In genomic region chr19:57934820-57935665, GRCh38 we compare ENCODE assay signal across 8 cellular contexts. TPM values are rescaled to one million over a fixed set of nuclear protein-coding genes. Genes with fewer than 3 reads are reported as not detected.
DNase-seq lines count a peak whose midpoint lies in the region; ATAC-seq, FAIRE-seq and TF ChIP-seq lines count a peak whose summit lies in the region.

Gene ZNF418, minus strand, starts transcription at chr19:57935402. Its CDS starts 1,580 bp downstream, at chr19:57933822.

- no peak for TF ChIP-seq POLR2A in GM12878 (IDR thresholded peaks at IDR 0.05; ENCODE audit: low read depth, low read length)

- H3K36me3 ChIP-seq in RWPE2 (ENCODE audit: low read depth), result peaks cover 18% of the 10 kb centered on the region
- no peaks in the 10 kb centered on the region; a peak in 1 of 4 replicates for H3K36me3 ChIP-seq in GM12878 (ENCODE audit: control insufficient read depth in 2 of 2, insufficient read depth in 2 of 2, low read length in 1 of 2)
- H3K36me3 ChIP-seq in hepatocyte (replicated peaks; ENCODE audit: insufficient read depth, low read depth), result peaks cover 4% of the 10 kb centered on the region
- peaks cover 0 to 22% of the 10 kb centered on the region in 2 experiments for H3K36me3 ChIP-seq in SK-N-SH (replicated peaks in 1 of 2; ENCODE audit: control insufficient read depth in 1 of 2, insufficient read depth in 2 of 2, low read length in 1 of 2)

- H3K4me1 ChIP-seq in RWPE2 (ENCODE audit: insufficient read depth, poor library complexity, severe bottlenecking) (no peaks in the 10 kb centered on the region), GM12878 (ENCODE audit: control insufficient read depth, insufficient read depth, low read length) (no peaks in the 10 kb centered on the region), hepatocyte (ENCODE audit: insufficient read depth) (peaks cover 8% of the 10 kb centered on the region), SK-N-SH (ENCODE audit: control insufficient read depth in 1 of 2, insufficient read depth in 2 of 2, low read depth in 1 of 2, low read length in 1 of 2) (no peaks in the 10 kb centered on the region)

- CTCF ChIA-PET in GM12878 (lab: Yijun Ruan, JAX), result no interaction called here
- CTCF ChIA-PET in SK-N-SH (lab: Yijun Ruan, JAX), result no interaction called here

- ATAC-seq in GM19438 (IDR thresholded peaks at IDR 0.05; ENCODE audit: low read depth, unreplicated experiment) (peak; percentile 90), RWPE2 (ENCODE audit: low read depth) (peak; percentile 99), GM12878 (peak; percentile 98)

- RAD21 ChIA-PET in GM12878 (lab: Charles Lee; ENCODE audit: unreplicated experiment), result no interaction called here

- H3K79me2 ChIP-seq in GM12878 (ENCODE audit: control insufficient read depth, insufficient read depth, low read length), result no peaks in the 10 kb centered on the region
- peaks cover 26% of the 10 kb centered on the region for H3K79me2 ChIP-seq in hepatocyte
- peaks cover 5% of the 10 kb centered on the region; the same call in 1 of the 2 replicates for H3K79me2 ChIP-seq in SK-N-SH (ENCODE audit: insufficient read depth)

- H2AFZ ChIP-seq in GM12878 (ENCODE audit: control insufficient read depth, low read depth, low read length) (peak within 1 kb of the TSS; percentile 75), hepatocyte (peak within 1 kb of the TSS; percentile 88), SK-N-SH (ENCODE audit: low read depth) (no peak within 1 kb of the TSS)

- in situ Hi-C loops in GM12878 (cut with MboI), result no loop called here

- POLR2A ChIA-PET in GM12878 (lab: Charles Lee) (no interaction called here), SK-N-SH (lab: Yijun Ruan, JAX) (no interaction called here)

- WGBS in GM12878 (ENCODE audit: insufficient coverage, insufficient replicate concordance, low lambda C conversion rate, missing lambda C conversion rate), result 9% methylated on average over 50 of the region's 54 CpGs
- WGBS in hepatocyte (ENCODE audit: low lambda C conversion rate, missing lambda C conversion rate), result 2% methylated on average over 54 of the region's 54 CpGs
- 62% methylated on average over 51 of the region's 54 CpGs for WGBS in SK-N-SH (ENCODE audit: low lambda C conversion rate)

- H3K4me2 ChIP-seq in GM12878 (ENCODE audit: control insufficient read depth, insufficient read depth) (peak within 1 kb of the TSS; percentile 79), hepatocyte (peak within 1 kb of the TSS; percentile 90), SK-N-SH (no peak within 1 kb of the TSS)

- no peak for TF ChIP-seq EP300 in GM12878 (IDR thresholded peaks at IDR 0.05; ENCODE audit: borderline replicate concordance in 1 of 2, control insufficient read depth in 1 of 2, low read depth in 2 of 2, low read length in 2 of 2)
- TF ChIP-seq EP300 in SK-N-SH (IDR thresholded peaks at IDR 0.05; ENCODE audit: borderline replicate concordance in 1 of 2, low read depth in 1 of 2, low read length in 1 of 2), result no peak

- peak; percentile 93 for FAIRE-seq in GM12878 (lab: Jason Lieb, UNC)

- peak within 1 kb of the TSS; percentile 66 for H3K27ac ChIP-seq in 22Rv1
- H3K27ac ChIP-seq in RWPE2 (ENCODE audit: poor library complexity, severe bottlenecking), result peak within 1 kb of the TSS; percentile 18
- H3K27ac ChIP-seq in GM12878 (ENCODE audit: control insufficient read depth, insufficient read depth), result peak within 1 kb of the TSS; percentile 46; the same call in 1 of the 2 replicates
- H3K27ac ChIP-seq in hepatocyte, result peak within 1 kb of the TSS; percentile 82
- no peak within 1 kb of the TSS for H3K27ac ChIP-seq in SK-N-SH (ENCODE audit: low read depth in 2 of 2, low read length in 1 of 2)

- H3K9me3 ChIP-seq in RWPE2 (ENCODE audit: severe bottlenecking) (peaks cover 21% of the 10 kb centered on the region), GM12878 (replicated peaks; ENCODE audit: control insufficient read depth, insufficient read depth, low read length) (peaks cover 33% of the 10 kb centered on the region; the same call in 2 of the 3 replicates), hepatocyte (ENCODE audit: low read depth) (no peaks in the 10 kb centered on the region), SK-N-SH (no peaks in the 10 kb centered on the region)

- TF ChIP-seq RAD21 in GM12878 (IDR thresholded peaks at IDR 0.05; ENCODE audit: insufficient read depth, low read depth, low read length), result no peak
- no peak for TF ChIP-seq RAD21 in SK-N-SH (IDR thresholded peaks at IDR 0.05; ENCODE audit: low read length)

- H4K20me1 ChIP-seq in GM12878 (ENCODE audit: control insufficient read depth, insufficient read depth) (no peaks in the 10 kb centered on the region), hepatocyte (ENCODE audit: insufficient read depth, poor library complexity, severe bottlenecking) (no peaks in the 10 kb centered on the region), SK-N-SH (ENCODE audit: insufficient read depth) (no peaks in the 10 kb centered on the region)

- H3K9me2 ChIP-seq in hepatocyte (replicated peaks; ENCODE audit: insufficient read depth) (no peaks in the 10 kb centered on the region), SK-N-SH (no peaks in the 10 kb centered on the region)

- intact Hi-C loops in GM12878 (cut with micrococcal nuclease; ENCODE audit: unreplicated experiment), result no loop called here
- intact Hi-C loops in posterior vena cava (cut with DNase I), result no loop called here

- no peaks in the 10 kb centered on the region for H3F3A ChIP-seq in SK-N-SH (replicated peaks; ENCODE audit: insufficient read depth)

- H3K9ac ChIP-seq in GM12878 (ENCODE audit: control insufficient read depth, insufficient read depth, low read length) (peak within 1 kb of the TSS; percentile 56; the same call in 1 of the 2 replicates), SK-N-SH (no peak within 1 kb of the TSS)

- H3K27me3 ChIP-seq in RWPE2 (ENCODE audit: insufficient read depth, poor library complexity, severe bottlenecking) (no peaks in the 10 kb centered on the region), GM12878 (replicated peaks in 1 of 2; ENCODE audit: control insufficient read depth in 2 of 2, insufficient read depth in 2 of 2, low read length in 1 of 2) (no peaks in the 10 kb centered on the region), hepatocyte (no peaks in the 10 kb centered on the region), SK-N-SH (ENCODE audit: insufficient read depth) (no peaks in the 10 kb centered on the region)

- H3K4me3 ChIP-seq in RWPE2 (ENCODE audit: severe bottlenecking) (peak within 1 kb of the TSS; percentile 56), GM12878 (peak within 1 kb of the TSS; percentile 80), hepatocyte (peak within 1 kb of the TSS; percentile 74), SK-N-SH (ENCODE audit: low read depth in 2 of 2, low read length in 1 of 2) (no peak within 1 kb of the TSS)

- no peak for DNase-seq in RWPE2 (ENCODE audit: low spot score)
- DNase-seq in GM12878 (ENCODE audit: low read depth, low spot score), result peak; percentile 55
- peak; percentile 86 for DNase-seq in hepatocyte (ENCODE audit: low spot score)
- DNase-seq in posterior vena cava (ENCODE audit: low spot score), result peak; percentile 83
- DNase-seq in SK-N-SH, result no peak
- DNase-seq in SHP77 (lab: John Stamatoyannopoulos, UW), result no peak

- TSS peak; percentile 73 for BruUV-seq in GM12878 (replicated peaks; lab: Mats Ljungman, UMichigan)

- SMC1A ChIA-PET in GM12878 (lab: Charles Lee; ENCODE audit: uncharacterized antibody, unreplicated experiment), result no interaction called here

- TF ChIP-seq CTCF in 22Rv1 (IDR thresholded peaks at IDR 0.05) (no peak), RWPE2 (IDR thresholded peaks at IDR 0.05; ENCODE audit: poor library complexity, severe bottlenecking) (no peak), GM12878 (IDR thresholded peaks at IDR 0.05 in 2 of 3, conservative IDR thresholded peaks at IDR 0.05 in 1 of 3; ENCODE audit: control insufficient read depth in 2 of 3, extremely low read depth in 1 of 3, insufficient read depth in 1 of 3, low read depth in 3 of 3, low read length in 3 of 3) (no peak), hepatocyte (IDR thresholded peaks at IDR 0.05; ENCODE audit: poor library complexity) (no peak), SK-N-SH (IDR thresholded peaks at IDR 0.05) (no peak)

TF ChIP-seq in GM12878, 131 proteins besides CTCF, POLR2A, EP300 and RAD21 (continues in another document):
- TF ChIP-seq CBFB (IDR thresholded peaks at IDR 0.05; ENCODE audit: low read depth), result peak; percentile 35; the same call in 1 of the 2 replicates
- TF ChIP-seq MAX (IDR thresholded peaks at IDR 0.05; ENCODE audit: low read depth, low read length), result peak; percentile 24; the same call in 1 of the 2 replicates

TF ChIP-seq in SK-N-SH, 30 proteins besides CTCF, POLR2A, EP300 and RAD21 (continues in another document):
- TF ChIP-seq JUND (IDR thresholded peaks at IDR 0.05) (no peak), TCF12 (IDR thresholded peaks at IDR 0.05) (no peak), RFX5 (IDR thresholded peaks at IDR 0.05; ENCODE audit: low read length) (no peak)

RNA-seq across cellular contexts. Expression of gene ZNF418, which starts in this region (rescaled TPM):
- total RNA-seq in GM12878 (2013; cell fraction: nucleolus; rRNA removed), result 31.4 and 34.5 TPM in 2 replicates
- total RNA-seq in GM12878 (2014; rRNA removed) (0.45 and 0.54 TPM in 2 replicates), GM12878 (2014; rRNA removed; fragmentation: Illumina TruSeq; extraction: Trizol) (1.2 and 1.3 TPM in 2 replicates), GM12878 (2021) (0.69 TPM in 2 replicates), hepatocyte (6.1 and 8.2 TPM in 2 replicates), posterior vena cava (1 to 10 TPM; 5.6 to 6.5 TPM)
- polyA plus RNA-seq in GM12878 (2011; ENCODE audit: low read depth), result 1.6 TPM
- polyA plus RNA-seq in GM12878 (2011; rRNA removed) (1.2 and 2.5 TPM in 2 replicates), GM12878 (2014; fragmentation: Illumina TruSeq; extraction: Trizol) (0.59 and 2.0 TPM in 2 replicates), GM12878 (2014; fragmentation: Nextera tagmentation; extraction: Ambion mirVana) (under 1 TPM in 1 of 2 experiments, not detected in 1; 0.20 TPM), GM12878 (2014; rRNA removed) (0.53 and 1.3 TPM in 2 replicates), GM12878 (2016; fragmentation: Nextera tagmentation; extraction: Ambion mirVana) (1 to 10 TPM in 1 of 2 experiments, under 1 TPM in 1; 0.44 to 1.1 TPM), hepatocyte (2.8 and 3.2 TPM in 2 replicates), SK-N-SH (2012; rRNA removed) (0.07 and 0.13 TPM in 2 replicates)
- 0.69 and 1.5 TPM in 2 replicates for polyA plus RNA-seq in GM12878 (2011; cell fraction: cytosol; rRNA removed)
- 2.4 and 3.2 TPM in 2 replicates for polyA plus RNA-seq in GM12878 (2011; cell fraction: nucleus; rRNA removed)
- polyA plus RNA-seq in GM12878 (2012), result 2.6 and 2.9 TPM in 2 replicates
- 2.1 and 2.6 TPM in 2 replicates for polyA minus RNA-seq in GM12878 (2011; rRNA and poly(A)+ RNA removed)
- 1.1 and 1.5 TPM in 2 replicates for polyA minus RNA-seq in GM12878 (2011; cell fraction: cytosol; rRNA and poly(A)+ RNA removed)
- 0.73 and 3.1 TPM in 2 replicates for polyA minus RNA-seq in GM12878 (2011; cell fraction: nucleus; rRNA and poly(A)+ RNA removed)
- 0.01 and 0.04 TPM in 2 replicates for polyA plus RNA-seq in SK-N-SH (2012; cell fraction: cytosol; rRNA removed)
- 0.16 and 0.39 TPM in 2 replicates for polyA plus RNA-seq in SK-N-SH (2012; cell fraction: nucleus; rRNA removed)

Comparison
In these comparisons a context has a peak if more than half of its experiments do, and no peak if none do; other contexts are left out.
1. H3K27ac ChIP-seq: peak in 22Rv1 (single experiment), RWPE2 (single experiment), GM12878 (single experiment) and hepatocyte (single experiment); none in SK-N-SH (0 of 2).
2. DNase-seq: peak in GM12878 (single experiment), hepatocyte (single experiment) and posterior vena cava (single experiment); none in RWPE2 (single experiment), SK-N-SH (single experiment) and SHP77 (0 of 2).
3. H3K4me3 ChIP-seq: peak in RWPE2 (single experiment), GM12878 (single experiment) and hepatocyte (single experiment); none in SK-N-SH (0 of 2).
4. Peak in every context shown above with its lines, with median percentiles within 50 percentile points of each other: ATAC-seq.